20 cellular contexts compared by ENCODE assay signal in genomic region chr11:10162222-10162621, GRCh38.
"Had no signal": no experiment of that assay in that cellular context is flagged by ENCODE, and none has a peak within 500 bp of the region (broad histone marks: within the 10 kb centered on the region; RNA-seq: fewer than 3 reads in every experiment).

No MANE protein-coding gene starts in this region.

- H3K4me3 ChIP-seq: coronary artery, esophagus squamous epithelium, gastrocnemius medialis, heart right ventricle, left lung, lower lobe of right lung, mucosa of descending colon had no signal

- H3K27me3 ChIP-seq: esophagus squamous epithelium, gastrocnemius medialis, heart right ventricle, left lung had no signal

- H3K36me3 ChIP-seq: esophagus squamous epithelium, gastrocnemius medialis, heart right ventricle, left lung, lower lobe of right lung had no signal

- DNase-seq: effector CD8-positive, alpha-beta T cell; effector memory CD8-positive, alpha-beta T cell; endodermal cell; erythroblast; esophagus squamous epithelium; foreskin melanocyte; gastrocnemius medialis; glutamatergic neuron; head of caudate nucleus; heart right ventricle; hippocampal formation; left cardiac atrium; left lung; left ventricle myocardium superior; lower lobe of right lung; mucosa of descending colon; naive B cell had no signal

- H3K27ac ChIP-seq: coronary artery, epithelial cell of prostate, esophagus squamous epithelium, gastrocnemius medialis, left lung, lower lobe of right lung had no signal

- H3K9me3 ChIP-seq: esophagus squamous epithelium, gastrocnemius medialis, mucosa of descending colon had no signal

- ATAC-seq: effector memory CD8-positive, alpha-beta T cell; esophagus mucosa; gastrocnemius medialis; left lung; lower lobe of right lung; mucosa of descending colon had no signal
